24 cellular contexts compared by ENCODE assay signal in genomic region chr1:36273024-36273423, GRCh38. TPM values are rescaled to one million over a fixed set of nuclear protein-coding genes. Genes with fewer than 3 reads are reported as not detected.
DNase-seq lines count a peak whose midpoint lies in the region; ATAC-seq and TF ChIP-seq lines count a peak whose summit lies in the region.
"Had no signal": no experiment of that assay in that cellular context is flagged by ENCODE, and none has a peak within 500 bp of the region (broad histone marks: within the 10 kb centered on the region; RNA-seq: fewer than 3 reads in every experiment).

No MANE protein-coding gene starts in this region.

- H3K27me3 ChIP-seq in CD4-positive, CD25-positive, alpha-beta regulatory T cell (ENCODE audit: control insufficient read depth, insufficient read depth, low read length), result no peaks in the 10 kb centered on the region
- no peaks in the 10 kb centered on the region for H3K27me3 ChIP-seq in endodermal cell (ENCODE audit: control insufficient read depth, insufficient read depth, low read length, poor library complexity, severe bottlenecking)
- H3K27me3 ChIP-seq: ascending aorta, gastroesophageal sphincter, ovary, SJSA1, vagina had no signal

- H3K27ac Mint-ChIP-seq in CD4-positive, CD25-positive, alpha-beta regulatory T cell, result peak overlapping the region; percentile 9 to 51 (median 22)
- H3K27ac Mint-ChIP-seq in HFFc6 (peak overlapping the region; percentile 23; the same call in 1 of the 2 replicates), endodermal cell (peak overlapping the region; percentile 44), progenitor cell of endocrine pancreas (peak overlapping the region; percentile 26)

- H3K9me3 ChIP-seq in CD4-positive, CD25-positive, alpha-beta regulatory T cell (ENCODE audit: control insufficient read depth in 2 of 2, low read length in 2 of 2), result no peaks in the 10 kb centered on the region
- no peaks in the 10 kb centered on the region for H3K9me3 ChIP-seq in endodermal cell (ENCODE audit: control insufficient read depth, low read length)
- H3K9me3 ChIP-seq: ascending aorta, gastroesophageal sphincter, HAP-1, ovary, SJSA1, vagina had no signal

- H3K36me3 Mint-ChIP-seq in CD4-positive, CD25-positive, alpha-beta regulatory T cell, result peaks cover 21% of the 10 kb centered on the region
- H3K36me3 Mint-ChIP-seq in HFFc6 (ENCODE audit: low read depth) (peaks cover 28% of the 10 kb centered on the region), endodermal cell (ENCODE audit: low read depth) (peaks cover 42% of the 10 kb centered on the region), progenitor cell of endocrine pancreas (ENCODE audit: insufficient read depth) (peaks cover 20% of the 10 kb centered on the region)

- no peak for ATAC-seq in CD4-positive, CD25-positive, alpha-beta regulatory T cell (ENCODE audit: low read depth in 2 of 2)
- ATAC-seq: esophagus mucosa; gastroesophageal sphincter; naive thymus-derived CD8-positive, alpha-beta T cell; sciatic nerve had no signal

- 90 to 100% methylated on average over 5 of the region's 5 CpGs for WGBS in endodermal cell (ENCODE audit: insufficient coverage in 1 of 2, insufficient read length in 1 of 2), 2 experiments

- no peaks in the 10 kb centered on the region for H3K9me3 Mint-ChIP-seq in CD4-positive, CD25-positive, alpha-beta regulatory T cell
- H3K9me3 Mint-ChIP-seq in HFFc6 (no peaks in the 10 kb centered on the region), endodermal cell (no peaks in the 10 kb centered on the region), progenitor cell of endocrine pancreas (ENCODE audit: low read depth) (no peaks in the 10 kb centered on the region)
- H3K9me3 Mint-ChIP-seq: CD8-positive, alpha-beta memory T cell; naive thymus-derived CD8-positive, alpha-beta T cell had no signal

- H3K4me1 Mint-ChIP-seq in CD4-positive, CD25-positive, alpha-beta regulatory T cell, result peaks cover 9 to 23% (median 17%) of the 10 kb centered on the region in 4 donors
- H3K4me1 Mint-ChIP-seq in HFFc6 (ENCODE audit: low read depth), result peaks cover 15% of the 10 kb centered on the region
- H3K4me1 Mint-ChIP-seq in endodermal cell, result no peaks in the 10 kb centered on the region
- peaks cover 11% of the 10 kb centered on the region for H3K4me1 Mint-ChIP-seq in progenitor cell of endocrine pancreas (ENCODE audit: low read depth)

- H3K27me3 Mint-ChIP-seq in CD4-positive, CD25-positive, alpha-beta regulatory T cell, result no peaks in the 10 kb centered on the region
- peaks cover 2% of the 10 kb centered on the region for H3K27me3 Mint-ChIP-seq in HFFc6 (ENCODE audit: insufficient read depth)
- H3K27me3 Mint-ChIP-seq in endodermal cell (ENCODE audit: insufficient read depth), result no peaks in the 10 kb centered on the region
- no peaks in the 10 kb centered on the region for H3K27me3 Mint-ChIP-seq in progenitor cell of endocrine pancreas
- H3K27me3 Mint-ChIP-seq: CD8-positive, alpha-beta memory T cell; naive thymus-derived CD8-positive, alpha-beta T cell had no signal

- H3K9ac ChIP-seq in endodermal cell (ENCODE audit: extremely low read depth, low read length, poor library complexity, severe bottlenecking), result no peak overlapping the region

- H3K36me3 ChIP-seq in CD4-positive, CD25-positive, alpha-beta regulatory T cell (ENCODE audit: control insufficient read depth, insufficient read depth, low read length), result peaks cover 36% of the 10 kb centered on the region
- H3K36me3 ChIP-seq in endodermal cell (ENCODE audit: control insufficient read depth, insufficient read depth, low read length), result peaks cover 52% of the 10 kb centered on the region
- H3K36me3 ChIP-seq: ovary had no signal

- H3K4me3 ChIP-seq in CD4-positive, CD25-positive, alpha-beta regulatory T cell (ENCODE audit: low read depth, low read length), result no peak overlapping the region
- H3K4me3 ChIP-seq in endodermal cell (ENCODE audit: low read length), result no peak overlapping the region
- H3K4me3 ChIP-seq: ascending aorta, gastroesophageal sphincter, HAP-1, ovary, SJSA1, vagina had no signal

- H3K4me1 ChIP-seq in CD4-positive, CD25-positive, alpha-beta regulatory T cell (ENCODE audit: control insufficient read depth, insufficient read depth, low read length, poor library complexity, severe bottlenecking), result no peaks in the 10 kb centered on the region
- no peaks in the 10 kb centered on the region for H3K4me1 ChIP-seq in endodermal cell (ENCODE audit: control insufficient read depth, insufficient read depth, low read length)
- H3K4me1 ChIP-seq: ascending aorta, HAP-1, SJSA1 had no signal

- no peak overlapping the region for H3K4me3 Mint-ChIP-seq in CD4-positive, CD25-positive, alpha-beta regulatory T cell
- no peak overlapping the region for H3K4me3 Mint-ChIP-seq in HFFc6
- no peak overlapping the region for H3K4me3 Mint-ChIP-seq in endodermal cell
- no peak overlapping the region for H3K4me3 Mint-ChIP-seq in progenitor cell of endocrine pancreas (ENCODE audit: low read depth)
- H3K4me3 Mint-ChIP-seq: CD8-positive, alpha-beta memory T cell; naive thymus-derived CD8-positive, alpha-beta T cell had no signal

- H3K27ac ChIP-seq in CD4-positive, CD25-positive, alpha-beta regulatory T cell (ENCODE audit: insufficient read depth, low read length, poor library complexity, severe bottlenecking), result no peak overlapping the region
- H3K27ac ChIP-seq in endodermal cell (ENCODE audit: low read depth, low read length), result no peak overlapping the region
- H3K27ac ChIP-seq: gastroesophageal sphincter, ovary, SJSA1, vagina had no signal

- DNase-seq in CD4-positive, CD25-positive, alpha-beta regulatory T cell, result no peak
- DNase-seq in HFFc6, result no peak
- DNase-seq in endodermal cell, result no peak
- no peak for DNase-seq in progenitor cell of endocrine pancreas (ENCODE audit: low spot score, unreplicated experiment)
- no peak for DNase-seq in effector CD4-positive, alpha-beta T cell
- DNase-seq in activated CD4-positive, alpha-beta T cell treated with anti-CD3 and anti-CD28 coated beads for 1 hour, result no peak
- DNase-seq in activated CD8-positive, alpha-beta memory T cell treated with anti-CD3 and anti-CD28 coated beads, Interleukin-2, amount 50 U/mL, for 4 hours, result no peak
- DNase-seq: activated naive CD4-positive, alpha-beta T cell treated with Interleukin-2 at 50 U/mL for 16 hours; CD8-positive, alpha-beta memory T cell; DMS53; kidney glomerular epithelial cell; naive thymus-derived CD8-positive, alpha-beta T cell; NCI-H1436; NCI-H2171; NCI-H526; ovary; T-helper 2 cell had no signal

- TF ChIP-seq CTCF in HFFc6 (IDR thresholded peaks at IDR 0.05) (no peak), endodermal cell (conservative IDR thresholded peaks at IDR 0.05) (no peak), progenitor cell of endocrine pancreas (IDR thresholded peaks at IDR 0.05; ENCODE audit: unreplicated experiment) (no peak)

RNA-seq across cellular contexts. Expression of gene SH3D21, which starts 33.1 kb away (rescaled TPM):
- total RNA-seq in CD4-positive, CD25-positive, alpha-beta regulatory T cell, result 3.2 TPM
- polyA plus RNA-seq in CD4-positive, CD25-positive, alpha-beta regulatory T cell, result under 1 TPM; 0.26 to 0.42 (median 0.33) TPM
- 1 to 10 TPM; 2.7 to 5.3 (median 2.9) TPM for total RNA-seq in HFFc6 (2021; fragmentation: NEBNext Ultra II Directional; extraction: Animal tissue kit (Norgen Biotek cat#: 25700))
- total RNA-seq in endodermal cell (10 to 100 TPM; 14.7 to 15.5 TPM), progenitor cell of endocrine pancreas (10.6 and 11.0 TPM in 2 replicates)
- 11.3 TPM for polyA plus RNA-seq in endodermal cell (2013, experiment 1 of 2)
- 12.9 TPM for polyA plus RNA-seq in endodermal cell (2013, experiment 2 of 2)
- polyA plus RNA-seq: CD8-positive, alpha-beta memory T cell had no signal

RNA-seq across cellular contexts. Expression of gene THRAP3, which starts 48.8 kb away (rescaled TPM):
- 84.4 TPM for total RNA-seq in CD4-positive, CD25-positive, alpha-beta regulatory T cell
- 10 to 100 TPM; 62.5 to 73.7 (median 68.2) TPM for polyA plus RNA-seq in CD4-positive, CD25-positive, alpha-beta regulatory T cell
- total RNA-seq in HFFc6 (2021; fragmentation: NEBNext Ultra II Directional; extraction: Animal tissue kit (Norgen Biotek cat#: 25700)), result 100 to 1,000 TPM; 116 to 126 (median 121) TPM
- total RNA-seq in endodermal cell (100 to 1,000 TPM; 145 to 165 TPM), progenitor cell of endocrine pancreas (142 and 145 TPM in 2 replicates)
- 110 TPM for polyA plus RNA-seq in endodermal cell (2013, experiment 1 of 2)
- polyA plus RNA-seq in endodermal cell (2013, experiment 2 of 2), result 105 TPM

RNA-seq across cellular contexts. Expression of gene EVA1B, which starts 50.4 kb away (rescaled TPM):
- 12.7 TPM for total RNA-seq in CD4-positive, CD25-positive, alpha-beta regulatory T cell
- 10 to 100 TPM in 3 of 4 donors, 1 to 10 TPM in 1; 8.7 to 18.0 (median 12.9) TPM for polyA plus RNA-seq in CD4-positive, CD25-positive, alpha-beta regulatory T cell
- total RNA-seq in HFFc6 (2021; fragmentation: NEBNext Ultra II Directional; extraction: Animal tissue kit (Norgen Biotek cat#: 25700)), result 100 to 1,000 TPM; 152 to 206 (median 155) TPM
- total RNA-seq in endodermal cell, result 10 to 100 TPM; 14.1 to 16.3 TPM
- polyA plus RNA-seq in endodermal cell (2013, experiment 1 of 2), result 26.5 TPM
- polyA plus RNA-seq in endodermal cell (2013, experiment 2 of 2), result 28.6 TPM
- total RNA-seq in progenitor cell of endocrine pancreas, result 11.8 and 14.1 TPM in 2 replicates

Comparison
In these comparisons a context has a peak if more than half of its experiments do, and no peak if none do; other contexts are left out.
1. RNA of gene EVA1B, which starts 50.4 kb away (total RNA-seq): 152 to 206 TPM in HFFc6; 14.1 to 16.3 TPM in endodermal cell, 12.7 TPM in CD4-positive, CD25-positive, alpha-beta regulatory T cell (single experiment) and 11.8 to 14.1 TPM in progenitor cell of endocrine pancreas; every median in the first group is over 4 times any median in the second.
2. Peak in every context shown above with its lines, with median percentiles within 50 percentile points of each other: H3K27ac Mint-ChIP-seq.